ENCODE assay signal across 12 cellular contexts in the genomic region with DNA sequence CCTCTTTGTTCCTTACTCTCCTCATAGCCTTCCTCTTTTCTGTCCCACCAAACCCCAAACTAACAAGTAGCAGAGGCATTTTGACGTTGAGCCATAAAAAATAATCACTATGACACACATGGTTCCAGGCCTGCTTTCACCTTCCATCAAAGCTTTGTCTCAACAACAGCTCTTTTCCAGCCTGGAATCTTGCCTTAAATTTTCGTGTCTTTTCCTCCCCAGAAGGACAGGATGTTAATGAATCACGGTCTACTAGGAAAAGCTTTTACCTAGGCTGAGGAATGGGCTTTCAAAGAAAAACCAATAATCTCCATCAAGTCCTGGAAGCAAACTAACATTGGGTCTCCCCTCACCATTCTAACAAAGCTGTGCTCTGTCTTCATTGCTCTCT.
DNase-seq lines count a peak whose midpoint lies in the region; ATAC-seq and TF ChIP-seq lines count a peak whose summit lies in the region.
"Had no signal": no experiment of that assay in that cellular context is flagged by ENCODE, and none has a peak within 500 bp of the region (broad histone marks: within the 10 kb centered on the region; RNA-seq: fewer than 3 reads in every experiment).

No MANE protein-coding gene starts in this region.

- no TSS peak for BruUV-seq in HCT116 (replicated peaks; lab: Mats Ljungman, UMichigan)

- TF ChIP-seq RAD21 in HCT116 (IDR thresholded peaks at IDR 0.05; ENCODE audit: low read depth): no peak

- H3K4me3 Mint-ChIP-seq in activated CD8-positive, alpha-beta T cell treated with anti-CD3 and anti-CD28 coated beads for 36 hours: no peak overlapping the region
- H3K4me3 Mint-ChIP-seq: type B pancreatic cell had no signal

- H3F3A ChIP-seq in smooth muscle cell (ENCODE audit: low read depth): peaks cover 15% of the 10 kb centered on the region

- no peak for TF ChIP-seq POLR2A in HCT116 (IDR thresholded peaks at IDR 0.05; ENCODE audit: borderline replicate concordance, extremely low read depth, insufficient read depth, insufficient read length)

- H3K9me2 ChIP-seq in HCT116 (ENCODE audit: insufficient read depth): no peaks in the 10 kb centered on the region

- H3K27me3 ChIP-seq in HCT116 (ENCODE audit: insufficient read depth, low read length) (no peaks in the 10 kb centered on the region), right atrium auricular region (no peaks in the 10 kb centered on the region), smooth muscle cell (ENCODE audit: low read depth) (no peaks in the 10 kb centered on the region)

- peaks cover 30% of the 10 kb centered on the region for H3K4me1 Mint-ChIP-seq in activated CD8-positive, alpha-beta T cell treated with anti-CD3 and anti-CD28 coated beads for 36 hours (ENCODE audit: low read depth)

- TF ChIP-seq CTCF in HCT116 (IDR thresholded peaks at IDR 0.05 in 2 of 3, conservative IDR thresholded peaks at IDR 0.05 in 1 of 3; ENCODE audit: borderline replicate concordance in 1 of 3, insufficient read depth in 1 of 3, low read depth in 2 of 3, low read length in 2 of 3): no peak
- no peak for TF ChIP-seq CTCF in activated CD8-positive, alpha-beta T cell treated with anti-CD3 and anti-CD28 coated beads for 36 hours (IDR thresholded peaks at IDR 0.05)
- no peak for TF ChIP-seq CTCF in right atrium auricular region (IDR thresholded peaks at IDR 0.05)
- no peak for TF ChIP-seq CTCF in smooth muscle cell (IDR thresholded peaks at IDR 0.05; ENCODE audit: borderline replicate concordance, insufficient read depth, poor library complexity, severe bottlenecking)

- H4K20me1 ChIP-seq in HCT116 (ENCODE audit: insufficient read depth) (no peaks in the 10 kb centered on the region), smooth muscle cell (ENCODE audit: low read depth) (no peaks in the 10 kb centered on the region)

- RAD21 ChIA-PET in HCT116 (lab: Charles Lee; ENCODE audit: low non-redundant PET in 1 of 2, low total read pairs in 2 of 2, uncharacterized antibody in 2 of 2, unreplicated experiment in 2 of 2): no interaction called here

- 28% methylated on average over 3 of the region's 3 CpGs for WGBS in smooth muscle cell (ENCODE audit: low lambda C conversion rate)

- H3K36me3 Mint-ChIP-seq in activated CD8-positive, alpha-beta T cell treated with anti-CD3 and anti-CD28 coated beads for 36 hours (ENCODE audit: low read depth): no peaks in the 10 kb centered on the region
- H3K36me3 Mint-ChIP-seq: type B pancreatic cell had no signal

- no peaks in the 10 kb centered on the region for H3K36me3 ChIP-seq in HCT116 (ENCODE audit: control insufficient read depth in 1 of 2, insufficient read depth in 2 of 2, low read length in 2 of 2)
- H3K36me3 ChIP-seq in right atrium auricular region: no peaks in the 10 kb centered on the region
- H3K36me3 ChIP-seq in smooth muscle cell (ENCODE audit: low read depth): no peaks in the 10 kb centered on the region

- CTCF ChIA-PET in HCT116 (lab: Charles Lee): no interaction called here
- CTCF ChIA-PET in activated CD8-positive, alpha-beta T cell treated with anti-CD3 and anti-CD28 coated beads for 36 hours (lab: Charles Lee): interaction anchor here (0.9 to 1.2 kb wide), 5 partner anchors 12 to 90 kb away, joined by 3 to 4 read pairs (median 3); no protein-coding TSS in a partner anchor

- H3K9me3 Mint-ChIP-seq in activated CD8-positive, alpha-beta T cell treated with anti-CD3 and anti-CD28 coated beads for 36 hours: no peaks in the 10 kb centered on the region
- H3K9me3 Mint-ChIP-seq: activated B cell treated with CpG ODN at 0.5 μM for 24 hours, type B pancreatic cell had no signal

- DNase-seq in HCT116 (ENCODE audit: low read depth, low spot score): no peak
- no peak for DNase-seq in activated CD8-positive, alpha-beta T cell treated with anti-CD3 and anti-CD28 coated beads for 36 hours
- DNase-seq in right atrium auricular region (ENCODE audit: low spot score): no peak
- no peak for DNase-seq in smooth muscle cell (lab: John Stamatoyannopoulos, UW; ENCODE audit: unreplicated experiment)
- no peak for DNase-seq in NCI-H1105 treated with DMSO at 0.1 percent for 48 hours (lab: John Stamatoyannopoulos, UW)
- no peak for DNase-seq in CD1c-positive myeloid dendritic cell (ENCODE audit: extremely low spot score)
- DNase-seq: activated B cell treated with CpG ODN at 0.5 μM for 24 hours, NCI-H187 treated with DMSO at 0.1 percent for 48 hours, posterior cingulate gyrus had no signal

- H3K4me1 ChIP-seq in HCT116 (ENCODE audit: control insufficient read depth in 1 of 2, insufficient read depth in 2 of 2, low read length in 2 of 2) (no peaks in the 10 kb centered on the region), right atrium auricular region (peaks cover 0 to 18% of the 10 kb centered on the region in 2 donors), smooth muscle cell (ENCODE audit: low read depth) (peaks cover 21% of the 10 kb centered on the region)

- no peak overlapping the region for H3K4me2 ChIP-seq in HCT116 (ENCODE audit: low read length)
- H3K4me2 ChIP-seq in smooth muscle cell: peak overlapping the region; percentile 79

- H3K9ac ChIP-seq in HCT116 (ENCODE audit: low read length) (no peak overlapping the region), smooth muscle cell (ENCODE audit: low read depth) (peak overlapping the region; percentile 17)

- H3K4me3 ChIP-seq in HCT116 (replicated peaks in 1 of 2; ENCODE audit: low read depth in 1 of 2, low read length in 2 of 2) (no peak overlapping the region), right atrium auricular region (no peak overlapping the region), smooth muscle cell (no peak overlapping the region)

- intact Hi-C loops in HCT116 (cut with micrococcal nuclease): no loop called here
- intact Hi-C loops in activated CD8-positive, alpha-beta T cell treated with anti-CD3 and anti-CD28 coated beads for 36 hours (cut with micrococcal nuclease): no loop called here

- H3K27ac ChIP-seq in HCT116 (ENCODE audit: low read depth, low read length) (no peak overlapping the region), right atrium auricular region (peak overlapping the region; percentile 61 to 70), smooth muscle cell (ENCODE audit: low read depth) (peak overlapping the region; percentile 73)

- H3K27ac Mint-ChIP-seq in activated CD8-positive, alpha-beta T cell treated with anti-CD3 and anti-CD28 coated beads for 36 hours: peak overlapping the region; percentile 72
- H3K27ac Mint-ChIP-seq: activated B cell treated with CpG ODN at 0.5 μM for 24 hours had no signal

- H3K9me3 ChIP-seq in HCT116 (ENCODE audit: control insufficient read depth in 1 of 2, insufficient read depth in 1 of 2, low read depth in 1 of 2, low read length in 2 of 2): no peaks in the 10 kb centered on the region
- no peaks in the 10 kb centered on the region for H3K9me3 ChIP-seq in right atrium auricular region
- no peaks in the 10 kb centered on the region for H3K9me3 ChIP-seq in smooth muscle cell (replicated peaks; ENCODE audit: low read depth)

- H3K79me2 ChIP-seq in HCT116 (ENCODE audit: insufficient read depth, low read length) (no peaks in the 10 kb centered on the region), smooth muscle cell (ENCODE audit: low read depth) (no peaks in the 10 kb centered on the region)

- H2AFZ ChIP-seq in HCT116 (ENCODE audit: low read depth, low read length, poor library complexity, severe bottlenecking) (peak overlapping the region; percentile 26), smooth muscle cell (ENCODE audit: low read depth) (peak overlapping the region; percentile 64)

- ATAC-seq in HCT116 (no peak), GM19351 (IDR thresholded peaks at IDR 0.05; ENCODE audit: unreplicated experiment) (no peak), GM18873 (IDR thresholded peaks at IDR 0.05; ENCODE audit: low FRiP score, unreplicated experiment) (no peak)
- no peak for ATAC-seq in activated CD8-positive, alpha-beta T cell treated with anti-CD3 and anti-CD28 coated beads for 36 hours

- no peaks in the 10 kb centered on the region for H3K27me3 Mint-ChIP-seq in activated CD8-positive, alpha-beta T cell treated with anti-CD3 and anti-CD28 coated beads for 36 hours
- H3K27me3 Mint-ChIP-seq: activated B cell treated with CpG ODN at 0.5 μM for 24 hours, type B pancreatic cell had no signal

- POLR2A ChIA-PET in HCT116 (lab: Charles Lee): no interaction called here
- POLR2A ChIA-PET in activated CD8-positive, alpha-beta T cell treated with anti-CD3 and anti-CD28 coated beads for 36 hours (lab: Charles Lee): interaction anchor here (1.4 kb wide), 1 partner anchor 41 kb away, joined by 3 read pairs; no protein-coding TSS in a partner anchor

TF ChIP-seq in HCT116, 20 proteins besides CTCF, POLR2A, EP300 and RAD21 (continues in another document):
- TF ChIP-seq EZH2phosphoT487 (IDR thresholded peaks at IDR 0.05; ENCODE audit: borderline replicate concordance) (no peak), CBX3 (IDR thresholded peaks at IDR 0.05; ENCODE audit: low read depth) (no peak), YY1 (IDR thresholded peaks at IDR 0.05; ENCODE audit: extremely low read depth, insufficient replicate concordance, low read depth, low read length) (no peak), ELF1 (IDR thresholded peaks at IDR 0.05; ENCODE audit: borderline replicate concordance, low read depth) (no peak)
- TF ChIP-seq, protein P1, sequence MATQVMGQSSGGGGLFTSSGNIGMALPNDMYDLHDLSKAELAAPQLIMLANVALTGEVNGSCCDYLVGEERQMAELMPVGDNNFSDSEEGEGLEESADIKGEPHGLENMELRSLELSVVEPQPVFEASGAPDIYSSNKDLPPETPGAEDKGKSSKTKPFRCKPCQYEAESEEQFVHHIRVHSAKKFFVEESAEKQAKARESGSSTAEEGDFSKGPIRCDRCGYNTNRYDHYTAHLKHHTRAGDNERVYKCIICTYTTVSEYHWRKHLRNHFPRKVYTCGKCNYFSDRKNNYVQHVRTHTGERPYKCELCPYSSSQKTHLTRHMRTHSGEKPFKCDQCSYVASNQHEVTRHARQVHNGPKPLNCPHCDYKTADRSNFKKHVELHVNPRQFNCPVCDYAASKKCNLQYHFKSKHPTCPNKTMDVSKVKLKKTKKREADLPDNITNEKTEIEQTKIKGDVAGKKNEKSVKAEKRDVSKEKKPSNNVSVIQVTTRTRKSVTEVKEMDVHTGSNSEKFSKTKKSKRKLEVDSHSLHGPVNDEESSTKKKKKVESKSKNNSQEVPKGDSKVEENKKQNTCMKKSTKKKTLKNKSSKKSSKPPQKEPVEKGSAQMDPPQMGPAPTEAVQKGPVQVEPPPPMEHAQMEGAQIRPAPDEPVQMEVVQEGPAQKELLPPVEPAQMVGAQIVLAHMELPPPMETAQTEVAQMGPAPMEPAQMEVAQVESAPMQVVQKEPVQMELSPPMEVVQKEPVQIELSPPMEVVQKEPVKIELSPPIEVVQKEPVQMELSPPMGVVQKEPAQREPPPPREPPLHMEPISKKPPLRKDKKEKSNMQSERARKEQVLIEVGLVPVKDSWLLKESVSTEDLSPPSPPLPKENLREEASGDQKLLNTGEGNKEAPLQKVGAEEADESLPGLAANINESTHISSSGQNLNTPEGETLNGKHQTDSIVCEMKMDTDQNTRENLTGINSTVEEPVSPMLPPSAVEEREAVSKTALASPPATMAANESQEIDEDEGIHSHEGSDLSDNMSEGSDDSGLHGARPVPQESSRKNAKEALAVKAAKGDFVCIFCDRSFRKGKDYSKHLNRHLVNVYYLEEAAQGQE (IDR thresholded peaks at IDR 0.05; ENCODE audit: low read depth): no peak
